ENCODE assay signal across 10 cellular contexts in genomic region chr5:154782812-154783592, GRCh38. TPM values are rescaled to one million over a fixed set of nuclear protein-coding genes. Genes with fewer than 3 reads are reported as not detected.
DNase-seq lines count a peak whose midpoint lies in the region; ATAC-seq, FAIRE-seq and TF ChIP-seq lines count a peak whose summit lies in the region.
"Had no signal": no experiment of that assay in that cellular context is flagged by ENCODE, and none has a peak within 500 bp of the region (broad histone marks: within the 10 kb centered on the region; RNA-seq: fewer than 3 reads in every experiment).

No MANE protein-coding gene starts in this region.

- H3K36me3 Mint-ChIP-seq in stimulated activated effector memory CD8-positive, alpha-beta T cell treated with anti-CD3 and anti-CD28 coated beads, Interleukin-12 subunit alpha, Interleukin-12 subunit beta, amount 100 ng/mL, for 72 hours: peaks cover 23% of the 10 kb centered on the region

- H3K27ac ChIP-seq in MM.1S (ENCODE audit: low read length) (peak overlapping the region; percentile 16; the same call in 1 of the 2 replicates), gastroesophageal sphincter (peak overlapping the region in 3 of 4 donors; percentile 15 to 40 (median 29))
- H3K27ac ChIP-seq: suprapubic skin had no signal

- no peak for TF ChIP-seq CTCF in MM.1S (IDR thresholded peaks at IDR 0.05; ENCODE audit: low read length)
- no peak for TF ChIP-seq CTCF in gastroesophageal sphincter (IDR thresholded peaks at IDR 0.05)

- H3K36me3 ChIP-seq in MM.1S (replicated peaks; ENCODE audit: insufficient read depth, low read length): no peaks in the 10 kb centered on the region
- no peaks in the 10 kb centered on the region for H3K36me3 ChIP-seq in gastroesophageal sphincter
- H3K36me3 ChIP-seq: suprapubic skin had no signal

- H3K9me3 Mint-ChIP-seq in stimulated activated effector memory CD8-positive, alpha-beta T cell treated with anti-CD3 and anti-CD28 coated beads, Interleukin-12 subunit alpha, Interleukin-12 subunit beta, amount 100 ng/mL, for 72 hours: no peaks in the 10 kb centered on the region

- H3K9me3 ChIP-seq in MM.1S (replicated peaks; ENCODE audit: insufficient read depth, low read length) (no peaks in the 10 kb centered on the region), gastroesophageal sphincter (no peaks in the 10 kb centered on the region)
- H3K9me3 ChIP-seq: suprapubic skin had no signal

- H3K4me3 ChIP-seq in MM.1S (ENCODE audit: low read length) (no peak overlapping the region), gastroesophageal sphincter (no peak overlapping the region)
- H3K4me3 ChIP-seq: suprapubic skin had no signal

- H3K27ac Mint-ChIP-seq in stimulated activated effector memory CD8-positive, alpha-beta T cell treated with anti-CD3 and anti-CD28 coated beads, Interleukin-12 subunit alpha, Interleukin-12 subunit beta, amount 100 ng/mL, for 72 hours: peak overlapping the region; percentile 95

- peaks cover 88% of the 10 kb centered on the region for H3K4me1 Mint-ChIP-seq in stimulated activated effector memory CD8-positive, alpha-beta T cell treated with anti-CD3 and anti-CD28 coated beads, Interleukin-12 subunit alpha, Interleukin-12 subunit beta, amount 100 ng/mL, for 72 hours

- H3K9ac ChIP-seq in MM.1S (ENCODE audit: low read length): no peak overlapping the region

- H3K9me2 ChIP-seq in MM.1S (replicated peaks; ENCODE audit: insufficient read depth, low read length): no peaks in the 10 kb centered on the region

- peaks cover 100% of the 10 kb centered on the region for H3K79me2 ChIP-seq in MM.1S (ENCODE audit: low read length)

- no peak for TF ChIP-seq EP300 in gastroesophageal sphincter (IDR thresholded peaks at IDR 0.05)

- DNase-seq in MM.1S: no peak
- no peak for DNase-seq in stimulated activated effector memory CD8-positive, alpha-beta T cell treated with anti-CD3 and anti-CD28 coated beads, Interleukin-12 subunit alpha, Interleukin-12 subunit beta, amount 100 ng/mL, for 72 hours (ENCODE audit: low spot score in 2 of 2)
- no peak for DNase-seq in NCI-H1436 (lab: John Stamatoyannopoulos, UW)
- DNase-seq in H54 (ENCODE audit: insufficient read length, low spot score): no peak
- DNase-seq in NCI-H146 treated with DMSO at 0.1 percent for 48 hours (lab: John Stamatoyannopoulos, UW; ENCODE audit: unreplicated experiment): no peak
- DNase-seq: effector memory CD4-positive, alpha-beta T cell; NCI-H2107 had no signal

- peaks cover 32% of the 10 kb centered on the region for H3K4me1 ChIP-seq in MM.1S (ENCODE audit: low read length)
- peaks cover 6 to 100% (median 51%) of the 10 kb centered on the region in 3 donors for H3K4me1 ChIP-seq in gastroesophageal sphincter

- H3K4me3 Mint-ChIP-seq in stimulated activated effector memory CD8-positive, alpha-beta T cell treated with anti-CD3 and anti-CD28 coated beads, Interleukin-12 subunit alpha, Interleukin-12 subunit beta, amount 100 ng/mL, for 72 hours: no peak overlapping the region

- TF ChIP-seq POLR2A in gastroesophageal sphincter (IDR thresholded peaks at IDR 0.05) (no peak), H54 (IDR thresholded peaks at IDR 0.05; ENCODE audit: low read depth, low read length) (no peak)

- H4K20me1 ChIP-seq in MM.1S (ENCODE audit: insufficient read depth, low read length): peaks cover 48% of the 10 kb centered on the region

- no peak for FAIRE-seq in H54 (lab: Jason Lieb, UNC)

- no peaks in the 10 kb centered on the region for H3K27me3 ChIP-seq in MM.1S (replicated peaks; ENCODE audit: insufficient read depth, low read length)
- H3K27me3 ChIP-seq in gastroesophageal sphincter: no peaks in the 10 kb centered on the region
- H3K27me3 ChIP-seq: suprapubic skin had no signal

- no peak overlapping the region for H3K4me2 ChIP-seq in MM.1S (ENCODE audit: low read depth, low read length)

- peaks cover 11% of the 10 kb centered on the region; the same call in 1 of the 2 replicates for H3F3A ChIP-seq in MM.1S (ENCODE audit: insufficient read depth, low read length)

- 75% methylated on average over 1 of the region's 1 CpG; no CpG with 5 or more reads in 1 of the 2 donors for WGBS in gastroesophageal sphincter (ENCODE audit: low coverage in 1 of 2), 2 donors

- H2AFZ ChIP-seq in MM.1S (ENCODE audit: low read length): no peak overlapping the region

- ATAC-seq in GM21515 (IDR thresholded peaks at IDR 0.05; ENCODE audit: unreplicated experiment): peak; percentile 18
- ATAC-seq in gastroesophageal sphincter: no peak
- no peak for ATAC-seq in stimulated activated effector memory CD8-positive, alpha-beta T cell treated with anti-CD3 and anti-CD28 coated beads, Interleukin-12 subunit alpha, Interleukin-12 subunit beta, amount 100 ng/mL, for 72 hours

RNA-seq across cellular contexts. Expression of gene LARP1, which starts 27.8 kb away (rescaled TPM):
- 100 to 1,000 TPM in 1 of 4 donors, 10 to 100 TPM in 3; 64.6 to 118 (median 80.1) TPM for total RNA-seq in gastroesophageal sphincter
